Comparison of ENCODE assay signal across 22 cellular contexts in genomic region chr18:56284319-56284718, GRCh38.
"Had no signal": no experiment of that assay in that cellular context is flagged by ENCODE, and none has a peak within 500 bp of the region (broad histone marks: within the 10 kb centered on the region; RNA-seq: fewer than 3 reads in every experiment).

No MANE protein-coding gene starts in this region.

- H3K9me3 ChIP-seq: esophagus muscularis mucosa, pancreas, tibial artery, uterus had no signal

- H3K27me3 Mint-ChIP-seq: activated CD4-positive, alpha-beta memory T cell treated with anti-CD3 and anti-CD28 coated beads for 36 hours; activated CD8-positive, alpha-beta memory T cell treated with anti-CD3 and anti-CD28 coated beads, Interleukin-2, amount 10 ng/mL, durations not matched to agents 7 days and 5 days; activated naive CD8-positive, alpha-beta T cell; brain; natural killer cell treated with Interleukin-12 subunit alpha and Interleukin-12 subunit beta and Interleukin-15 and Interleukin-18, amount 100 ng/mL, for 72 hours had no signal

- FAIRE-seq: frontal cortex, keratinocyte, pancreas, TTC549 had no signal

- H3K27ac Mint-ChIP-seq: activated CD4-positive, alpha-beta memory T cell treated with anti-CD3 and anti-CD28 coated beads for 36 hours; activated CD8-positive, alpha-beta memory T cell treated with anti-CD3 and anti-CD28 coated beads, Interleukin-2, amount 10 ng/mL, durations not matched to agents 7 days and 5 days; activated naive CD8-positive, alpha-beta T cell; brain; mesothelial cell of epicardium; natural killer cell treated with Interleukin-12 subunit alpha and Interleukin-12 subunit beta and Interleukin-15 and Interleukin-18, amount 100 ng/mL, for 72 hours; T-helper 2 cell treated with Interferon-gamma antibody and Interleukin-4, amounts not matched to agents 5 μg/mL and 100 μg/mL, for 36 hours; WTC11 had no signal

- DNase-seq: activated CD4-positive, alpha-beta memory T cell treated with anti-CD3 and anti-CD28 coated beads for 36 hours; activated CD4-positive, alpha-beta T cell treated with anti-CD3 and anti-CD28 coated beads for 4 hours; activated CD8-positive, alpha-beta memory T cell treated with anti-CD3 and anti-CD28 coated beads, Interleukin-2, amount 10 ng/mL, durations not matched to agents 7 days and 5 days; amniotic stem cell; cortex of kidney; pancreas; stimulated activated naive CD4-positive, alpha-beta T cell treated with Interleukin-2 at 50 U/mL for 16 hours; substantia nigra; tibial artery; uterus had no signal

- H3K9me3 Mint-ChIP-seq: activated CD4-positive, alpha-beta memory T cell treated with anti-CD3 and anti-CD28 coated beads for 36 hours; brain; mesothelial cell of epicardium; T-helper 2 cell treated with Interferon-gamma antibody and Interleukin-4, amounts not matched to agents 5 μg/mL and 100 μg/mL, for 36 hours had no signal

- H3K4me1 Mint-ChIP-seq: activated CD8-positive, alpha-beta memory T cell treated with anti-CD3 and anti-CD28 coated beads, Interleukin-2, amount 10 ng/mL, durations not matched to agents 7 days and 5 days; mesothelial cell of epicardium had no signal

- H3K27ac ChIP-seq: esophagus muscularis mucosa, neutrophil, pancreas, tibial artery, uterus had no signal

- H3K27me3 ChIP-seq: esophagus muscularis mucosa, neutrophil, pancreas, tibial artery, uterus had no signal

- H3K4me1 ChIP-seq: esophagus muscularis mucosa, tibial artery, uterus had no signal

- H3K4me3 ChIP-seq: esophagus muscularis mucosa, lung, pancreas, tibial artery, uterus had no signal

- H3K36me3 Mint-ChIP-seq: activated CD4-positive, alpha-beta memory T cell treated with anti-CD3 and anti-CD28 coated beads for 36 hours; activated CD8-positive, alpha-beta memory T cell treated with anti-CD3 and anti-CD28 coated beads, Interleukin-2, amount 10 ng/mL, durations not matched to agents 7 days and 5 days; activated naive CD8-positive, alpha-beta T cell; brain; mesothelial cell of epicardium; natural killer cell treated with Interleukin-12 subunit alpha and Interleukin-12 subunit beta and Interleukin-15 and Interleukin-18, amount 100 ng/mL, for 72 hours; WTC11 had no signal

- H3K36me3 ChIP-seq: esophagus muscularis mucosa, neutrophil, pancreas, tibial artery, uterus had no signal

- H3K4me3 Mint-ChIP-seq: activated CD4-positive, alpha-beta memory T cell treated with anti-CD3 and anti-CD28 coated beads for 36 hours; activated CD8-positive, alpha-beta memory T cell treated with anti-CD3 and anti-CD28 coated beads, Interleukin-2, amount 10 ng/mL, durations not matched to agents 7 days and 5 days; activated naive CD8-positive, alpha-beta T cell; brain; mesothelial cell of epicardium; natural killer cell treated with Interleukin-12 subunit alpha and Interleukin-12 subunit beta and Interleukin-15 and Interleukin-18, amount 100 ng/mL, for 72 hours; T-helper 2 cell treated with Interferon-gamma antibody and Interleukin-4, amounts not matched to agents 5 μg/mL and 100 μg/mL, for 36 hours; WTC11 had no signal
